In genomic region chr7:972670-973309, GRCh38 we compare ENCODE assay signal across 16 cellular contexts. TPM values are rescaled to one million over a fixed set of nuclear protein-coding genes. Genes with fewer than 3 reads are reported as not detected.
A peak's percentile ranks its signal among the peaks of the same experiment; 100 is the strongest.
DNase-seq lines count a peak whose midpoint lies in the region; FAIRE-seq and TF ChIP-seq lines count a peak whose summit lies in the region.
"Had no signal": no experiment of that assay in that cellular context is flagged by ENCODE, and none has a peak within 500 bp of the region (broad histone marks: within the 10 kb centered on the region; RNA-seq: fewer than 3 reads in every experiment).

No MANE protein-coding gene starts in this region.

- no peak overlapping the region for H3K9ac ChIP-seq in Karpas-422 (ENCODE audit: low read length)
- no peak overlapping the region for H3K9ac ChIP-seq in astrocyte (ENCODE audit: low read length)
- no peak overlapping the region for H3K9ac ChIP-seq in neuronal stem cell (ENCODE audit: low read depth, low read length, poor library complexity)

- no peak overlapping the region for H3K14ac ChIP-seq in neuronal stem cell (ENCODE audit: low read length)

- no peak overlapping the region for H2BK12ac ChIP-seq in neuronal stem cell (ENCODE audit: low read length)

- H3K4me1 ChIP-seq in CD8-positive, alpha-beta memory T cell (ENCODE audit: insufficient read depth, low read length) = peaks cover 29% of the 10 kb centered on the region
- H3K4me1 ChIP-seq in Karpas-422 (ENCODE audit: low read length) (peaks cover 35% of the 10 kb centered on the region), astrocyte (ENCODE audit: insufficient read depth, low read length) (peaks cover 8% of the 10 kb centered on the region), neuronal stem cell (ENCODE audit: control insufficient read depth in 2 of 2, insufficient read depth in 1 of 2, low read depth in 1 of 2, low read length in 2 of 2) (peaks cover 11 to 17% of the 10 kb centered on the region in 2 donors)

- H3K9me3 Mint-ChIP-seq in CD8-positive, alpha-beta memory T cell = no peaks in the 10 kb centered on the region
- H3K9me3 Mint-ChIP-seq in astrocyte (ENCODE audit: unreplicated experiment) = no peaks in the 10 kb centered on the region
- H3K9me3 Mint-ChIP-seq in nephron progenitor cell = no peaks in the 10 kb centered on the region

- no peak overlapping the region for H3K18ac ChIP-seq in neuronal stem cell (ENCODE audit: low read length)

- H3K4me3 Mint-ChIP-seq in CD8-positive, alpha-beta memory T cell = peak overlapping the region in 6 of 7 donors; percentile 11 to 93 (median 42)
- peak overlapping the region; percentile 96 for H3K4me3 Mint-ChIP-seq in astrocyte (ENCODE audit: unreplicated experiment)
- peak overlapping the region; percentile 65 for H3K4me3 Mint-ChIP-seq in nephron progenitor cell

- no peak overlapping the region for H2AK5ac ChIP-seq in neuronal stem cell (ENCODE audit: low read depth, low read length)

- H3K4me3 ChIP-seq in CD8-positive, alpha-beta memory T cell (ENCODE audit: low read length) = no peak overlapping the region
- H3K4me3 ChIP-seq in Karpas-422 (ENCODE audit: low read length) (no peak overlapping the region), astrocyte (ENCODE audit: insufficient read depth, low read depth, low read length) (no peak overlapping the region), neuronal stem cell (ENCODE audit: low read length in 2 of 2) (no peak overlapping the region), brain microvascular endothelial cell (ENCODE audit: low read depth, low read length) (no peak overlapping the region)

- peaks cover 21% of the 10 kb centered on the region for H3K79me1 ChIP-seq in neuronal stem cell (ENCODE audit: low read depth, low read length)

- in situ Hi-C loops in brain microvascular endothelial cell (cut with HindIII; ENCODE audit: low pct_ligation_motif_present, low sequenced_read_pairs) = no loop called here

- no peaks in the 10 kb centered on the region for H3K9me2 ChIP-seq in Karpas-422 (replicated peaks; ENCODE audit: insufficient read depth, low read length)

- WGBS in neuronal stem cell (ENCODE audit: extremely low coverage in 2 of 2, insufficient read length in 2 of 2, insufficient replicate concordance in 1 of 2), 2 donors = no CpG with 5 or more reads among the region's 10 CpGs

- no peak overlapping the region for H4K8ac ChIP-seq in neuronal stem cell (ENCODE audit: low read depth, low read length)

- H3K27me3 ChIP-seq in CD8-positive, alpha-beta memory T cell (ENCODE audit: insufficient read depth, low read length, poor library complexity, severe bottlenecking) = no peaks in the 10 kb centered on the region
- H3K27me3 ChIP-seq in Karpas-422 (ENCODE audit: low read length) = no peaks in the 10 kb centered on the region
- no peaks in the 10 kb centered on the region for H3K27me3 ChIP-seq in astrocyte (ENCODE audit: insufficient read depth, low read length)
- no peaks in the 10 kb centered on the region for H3K27me3 ChIP-seq in neuronal stem cell (ENCODE audit: control insufficient read depth in 3 of 3, insufficient read depth in 3 of 3, low read depth in 1 of 3, low read length in 3 of 3)
- no peaks in the 10 kb centered on the region for H3K27me3 ChIP-seq in brain microvascular endothelial cell (replicated peaks)

- TF ChIP-seq CTCF in astrocyte (IDR thresholded peaks at IDR 0.05; ENCODE audit: insufficient read depth, low read depth, low read length) = no peak
- no peak for TF ChIP-seq CTCF in nephron progenitor cell (IDR thresholded peaks at IDR 0.05)
- no peak for TF ChIP-seq CTCF in brain microvascular endothelial cell (IDR thresholded peaks at IDR 0.05; ENCODE audit: low read depth, low read length, missing control alignments)

- H3K4me1 Mint-ChIP-seq in CD8-positive, alpha-beta memory T cell = peaks cover 31 to 39% (median 35%) of the 10 kb centered on the region in 3 donors
- H3K4me1 Mint-ChIP-seq in astrocyte (ENCODE audit: low read depth, unreplicated experiment) (peaks cover 6% of the 10 kb centered on the region), nephron progenitor cell (peaks cover 42% of the 10 kb centered on the region)

- H3K36me3 Mint-ChIP-seq in CD8-positive, alpha-beta memory T cell = peaks cover 0 to 52% (median 5%) of the 10 kb centered on the region in 3 donors
- H3K36me3 Mint-ChIP-seq in astrocyte (ENCODE audit: low read depth, unreplicated experiment) (peaks cover 10% of the 10 kb centered on the region), nephron progenitor cell (ENCODE audit: low read depth) (peaks cover 27% of the 10 kb centered on the region)

- H2AFZ ChIP-seq in Karpas-422 (ENCODE audit: low read length) = no peak overlapping the region
- H2AFZ ChIP-seq in astrocyte (ENCODE audit: low read depth, low read length) = no peak overlapping the region
- no peak overlapping the region for H2AFZ ChIP-seq in neuronal stem cell (ENCODE audit: low read length)

- POLR2A ChIA-PET in CD8-positive, alpha-beta memory T cell (lab: Charles Lee) = interaction anchor here (1.2 kb wide), 1 partner anchor 50 kb away, joined by 3 read pairs; no protein-coding TSS in a partner anchor

- FAIRE-seq in astrocyte (lab: Jason Lieb, UNC) = no peak
- FAIRE-seq: GM19239 had no signal

- no peak overlapping the region for H3K23ac ChIP-seq in neuronal stem cell (ENCODE audit: low read depth, low read length, poor library complexity)

- no peak overlapping the region for H2BK5ac ChIP-seq in neuronal stem cell (ENCODE audit: low read length)

- DNase-seq in CD8-positive, alpha-beta memory T cell = no peak
- no peak for DNase-seq in Karpas-422
- DNase-seq in astrocyte (ENCODE audit: low read depth) = no peak
- no peak for DNase-seq in nephron progenitor cell
- DNase-seq in neuronal stem cell (ENCODE audit: low spot score) = no peak
- DNase-seq in LoVo (ENCODE audit: low spot score) = no peak
- no peak for DNase-seq in brain microvascular endothelial cell
- DNase-seq: activated CD4-positive, alpha-beta T cell treated with anti-CD3 and anti-CD28 coated beads for 48 hours; GOT3; hypothalamus; NCI-H1417 treated with DMSO at 0.1 percent for 48 hours; NCI-H526 treated with DMSO at 0.1 percent for 48 hours; SHP77; stimulated activated CD4-positive, alpha-beta T cell treated with anti-CD3 and anti-CD28 coated beads, Interleukin-4, amount 100 ng/mL, for 1 hour had no signal

- H3K4ac ChIP-seq in neuronal stem cell (ENCODE audit: low read length) = no peak overlapping the region

- H4K20me1 ChIP-seq in Karpas-422 (ENCODE audit: insufficient read depth, low read depth, low read length) (peaks cover 48% of the 10 kb centered on the region), astrocyte (ENCODE audit: insufficient read depth, low read length) (peaks cover 59% of the 10 kb centered on the region)

- H3K79me2 ChIP-seq in Karpas-422 (ENCODE audit: low read length) (peaks cover 34% of the 10 kb centered on the region), astrocyte (ENCODE audit: insufficient read depth, low read length) (peaks cover 60% of the 10 kb centered on the region)

- no peak overlapping the region for H2BK120ac ChIP-seq in neuronal stem cell (ENCODE audit: low read depth, low read length)

- H3K4me2 ChIP-seq in Karpas-422 (ENCODE audit: low read depth, low read length, poor library complexity, severe bottlenecking) (peak overlapping the region; percentile 99), astrocyte (ENCODE audit: low read length) (no peak overlapping the region), neuronal stem cell (ENCODE audit: insufficient read depth, low read length, poor library complexity, severe bottlenecking) (no peak overlapping the region)

- H4K91ac ChIP-seq in neuronal stem cell (ENCODE audit: low read depth, low read length, poor library complexity) = no peak overlapping the region

- H3K27ac Mint-ChIP-seq in CD8-positive, alpha-beta memory T cell = peak overlapping the region in 3 of 8 donors; percentile 36 to 74 (median 51)
- H3K27ac Mint-ChIP-seq in astrocyte (ENCODE audit: unreplicated experiment) (no peak overlapping the region), nephron progenitor cell (no peak overlapping the region)

- H3K27ac ChIP-seq in CD8-positive, alpha-beta memory T cell (ENCODE audit: low read depth, low read length) = no peak overlapping the region
- H3K27ac ChIP-seq in Karpas-422 (ENCODE audit: low read length) (no peak overlapping the region), astrocyte (ENCODE audit: low read depth, low read length) (no peak overlapping the region), neuronal stem cell (replicated peaks; ENCODE audit: low read length) (no peak overlapping the region), brain microvascular endothelial cell (no peak overlapping the region)

- no peaks in the 10 kb centered on the region for H3K9me3 ChIP-seq in CD8-positive, alpha-beta memory T cell (ENCODE audit: low read length)
- H3K9me3 ChIP-seq in Karpas-422 (ENCODE audit: low read length) (no peaks in the 10 kb centered on the region), astrocyte (ENCODE audit: insufficient read depth, low read depth, low read length) (no peaks in the 10 kb centered on the region), neuronal stem cell (replicated peaks in 1 of 2; ENCODE audit: control insufficient read depth in 2 of 2, insufficient read depth in 1 of 2, low read depth in 1 of 2, low read length in 2 of 2) (no peaks in the 10 kb centered on the region)

- no peaks in the 10 kb centered on the region for H3K27me3 Mint-ChIP-seq in CD8-positive, alpha-beta memory T cell
- H3K27me3 Mint-ChIP-seq in astrocyte (ENCODE audit: low read depth, unreplicated experiment) (no peaks in the 10 kb centered on the region), nephron progenitor cell (ENCODE audit: low read depth, poor library complexity) (no peaks in the 10 kb centered on the region)

- H2BK15ac ChIP-seq in neuronal stem cell (ENCODE audit: low read length) = no peak overlapping the region

- H3K36me3 ChIP-seq in CD8-positive, alpha-beta memory T cell (ENCODE audit: insufficient read depth, low read length) = peaks cover 34% of the 10 kb centered on the region
- peaks cover 29% of the 10 kb centered on the region for H3K36me3 ChIP-seq in Karpas-422 (ENCODE audit: insufficient read depth, low read length)
- H3K36me3 ChIP-seq in astrocyte (ENCODE audit: insufficient read depth, low read length) = peaks cover 24% of the 10 kb centered on the region
- H3K36me3 ChIP-seq in neuronal stem cell (replicated peaks in 1 of 2; ENCODE audit: control insufficient read depth in 2 of 2, insufficient read depth in 2 of 2, low read length in 2 of 2) = peaks cover 24 to 53% of the 10 kb centered on the region in 2 donors
- H3K36me3 ChIP-seq in brain microvascular endothelial cell (replicated peaks) = peaks cover 43% of the 10 kb centered on the region

- CTCF ChIA-PET in CD8-positive, alpha-beta memory T cell (lab: Charles Lee) = interaction anchor here (1.0 to 6.9 kb wide), 6 partner anchors 15 to 204 kb away, joined by 3 to 43 read pairs (median 4); partner anchors contain the start of gene GPR146

RNA-seq across cellular contexts. Expression of gene COX19, which starts 2.6 kb away (rescaled TPM):
- 10 to 100 TPM; 18.9 to 21.3 TPM for total RNA-seq in CD8-positive, alpha-beta memory T cell
- polyA plus RNA-seq in CD8-positive, alpha-beta memory T cell = 25.9 TPM
- total RNA-seq in Karpas-422 (2014; rRNA removed; shearing (Covaris generic); ENCODE audit: low replicate concordance) = 14.5 and 20.5 TPM in 2 replicates
- total RNA-seq in astrocyte = 13.4 and 13.8 TPM in 2 replicates
- 8.7 TPM for polyA plus RNA-seq in neuronal stem cell (2013, experiment 1 of 2)
- polyA plus RNA-seq in neuronal stem cell (2013, experiment 2 of 2) = 8.9 TPM

RNA-seq across cellular contexts. Expression of gene CYP2W1, which starts 10.2 kb away (rescaled TPM):
- total RNA-seq in CD8-positive, alpha-beta memory T cell = not detected
- not detected for polyA plus RNA-seq in CD8-positive, alpha-beta memory T cell
- not detected in 2 replicates for total RNA-seq in Karpas-422 (2014; rRNA removed; shearing (Covaris generic); ENCODE audit: low replicate concordance)
- not detected in 2 replicates for total RNA-seq in astrocyte
- not detected for polyA plus RNA-seq in neuronal stem cell (2013, experiment 1 of 2)
- not detected for polyA plus RNA-seq in neuronal stem cell (2013, experiment 2 of 2)
- total RNA-seq: pulmonary artery endothelial cell had no signal

RNA-seq across cellular contexts. Expression of gene ADAP1, which starts 18.3 kb away (rescaled TPM):
- 10 to 100 TPM; 67.7 to 77.3 TPM for total RNA-seq in CD8-positive, alpha-beta memory T cell
- 37.7 TPM for polyA plus RNA-seq in CD8-positive, alpha-beta memory T cell
- total RNA-seq in Karpas-422 (2014; rRNA removed; shearing (Covaris generic); ENCODE audit: low replicate concordance) = not detected in 2 replicates
- 4.7 and 4.8 TPM in 2 replicates for total RNA-seq in astrocyte
- polyA plus RNA-seq in neuronal stem cell (2013, experiment 1 of 2) = 0.50 TPM
- 0.48 TPM for polyA plus RNA-seq in neuronal stem cell (2013, experiment 2 of 2)

Comparison
In these comparisons a context has a peak if more than half of its experiments do, and no peak if none do; other contexts are left out.
1. H3K4me3 Mint-ChIP-seq: peak in every context shown above with its lines; median percentile 96 in astrocyte; 65 in nephron progenitor cell; 42 in CD8-positive, alpha-beta memory T cell.
2. RNA of gene ADAP1, which starts 18.3 kb away (total RNA-seq): 67.7 to 77.3 TPM in CD8-positive, alpha-beta memory T cell; 4.7 to 4.8 TPM in astrocyte and not detected in Karpas-422; every median in the first group is over 10 times any median in the second.